ENCODE assay signal across 8 cellular contexts in genomic region chr6:154928325-154928922, GRCh38.
DNase-seq lines count a peak whose midpoint lies in the region; ATAC-seq, FAIRE-seq and TF ChIP-seq lines count a peak whose summit lies in the region.

No MANE protein-coding gene starts in this region.

- intact Hi-C loops in pancreas (cut with DNase I), result loop anchor here in 1 of 3 donors (5.0 kb wide), 1 partner anchor 249 kb away; no protein-coding TSS in a partner anchor
- intact Hi-C loops in vagina (cut with DNase I), result no loop called here

- H3K27ac ChIP-seq in pancreas, result no peak overlapping the region
- no peak overlapping the region for H3K27ac ChIP-seq in vagina

- H3K27me3 ChIP-seq in pancreas (no peaks in the 10 kb centered on the region), vagina (no peaks in the 10 kb centered on the region)

- H3K36me3 ChIP-seq in pancreas (no peaks in the 10 kb centered on the region), vagina (no peaks in the 10 kb centered on the region)

- in situ Hi-C loops in KBM-7 (cut with MboI; ENCODE audit: low pct_unique_long_range_greater_than_20kb, low sequenced_read_pairs), result no loop called here

- ATAC-seq in GM18909 (IDR thresholded peaks at IDR 0.05; ENCODE audit: poor library complexity, unreplicated experiment) (peak; percentile 71), pancreas (peak; percentile 64 to 91 (median 88))

- WGBS in pancreas, 2 donors, result 5 to 8% methylated on average over 5 of the region's 5 CpGs

- no peaks in the 10 kb centered on the region for H3K4me1 ChIP-seq in pancreas
- H3K4me1 ChIP-seq in vagina, result peaks cover 16% of the 10 kb centered on the region

- peak; percentile 69 for TF ChIP-seq CTCF in foreskin fibroblast (IDR thresholded peaks at IDR 0.05; ENCODE audit: low read depth, low read length)
- peak; percentile 39 to 65 (median 56) for TF ChIP-seq CTCF in pancreas (IDR thresholded peaks at IDR 0.05)
- peak; percentile 55 to 74 (median 63) for TF ChIP-seq CTCF in vagina (IDR thresholded peaks at IDR 0.05)

- peak; percentile 80 for DNase-seq in AG20443 (ENCODE audit: low spot score)
- peak; percentile 71 for DNase-seq in KBM-7
- peak; percentile 65 for DNase-seq in RCC 7860 (ENCODE audit: low spot score)
- DNase-seq in activated T-cell treated with anti-CD3 and anti-CD28 coated beads, Interleukin-2, amount 50 U/mL, for 48 hours, result peak; percentile 69 to 73
- DNase-seq in foreskin fibroblast, result peak; percentile 59 to 86
- peak in 3 of 6 donors; percentile 24 to 57 (median 33) for DNase-seq in pancreas
- no peak for DNase-seq in vagina (ENCODE audit: extremely low spot score in 2 of 2)

- H3K9me3 ChIP-seq in pancreas (no peaks in the 10 kb centered on the region), vagina (no peaks in the 10 kb centered on the region)

- TF ChIP-seq POLR2A in vagina (IDR thresholded peaks at IDR 0.05), result no peak

- H3K4me3 ChIP-seq in foreskin fibroblast (ENCODE audit: low read depth in 1 of 2, low read length in 2 of 2) (no peak overlapping the region), pancreas (no peak overlapping the region), vagina (no peak overlapping the region)

- FAIRE-seq in RCC 7860 (lab: Jason Lieb, UNC) (peak; percentile 47), pancreas (lab: Jason Lieb, UNC) (peak; percentile 77)

Comparison
In these comparisons a context has a peak if more than half of its experiments do, and no peak if none do; other contexts are left out.
1. DNase-seq: peak in AG20443 (single experiment), KBM-7 (single experiment), RCC 7860 (single experiment), activated T-cell treated with anti-CD3 and anti-CD28 coated beads, Interleukin-2, amount 50 U/mL, for 48 hours (2 of 2) and foreskin fibroblast (2 of 2); none in vagina (0 of 2).
2. Peak in every context shown above with its lines, with median percentiles within 50 percentile points of each other: CTCF ChIP-seq.